In the genomic region with DNA sequence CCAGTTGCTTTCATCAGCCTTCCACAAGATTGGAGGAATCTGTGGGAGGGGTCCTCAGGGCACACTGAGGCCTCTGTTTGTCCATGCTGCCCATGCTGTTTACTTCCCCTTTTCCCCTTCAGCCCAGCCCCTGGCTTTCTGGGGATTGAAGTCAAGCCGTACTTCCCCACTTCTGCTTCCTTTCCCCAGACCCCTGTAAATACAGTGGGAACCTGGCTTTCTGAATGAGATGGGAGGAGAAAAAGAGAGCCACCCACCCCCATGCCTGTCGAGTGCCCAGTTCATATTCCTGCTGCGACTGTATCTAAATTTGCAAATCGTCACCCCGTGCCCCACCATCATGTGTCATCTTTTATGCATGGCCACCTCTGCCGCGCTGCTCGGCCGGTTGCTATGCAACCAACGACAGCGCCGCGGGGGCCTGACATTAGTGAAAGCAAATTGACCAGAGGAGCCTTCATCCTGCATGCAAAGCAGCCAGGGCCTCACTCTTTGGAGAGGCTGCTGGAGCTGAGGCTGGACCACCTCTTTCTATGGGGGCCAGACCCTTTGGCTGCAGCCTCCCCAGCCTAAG, we compare ENCODE assay signal across 8 cellular contexts.
DNase-seq lines count a peak whose midpoint lies in the region; ATAC-seq, FAIRE-seq and TF ChIP-seq lines count a peak whose summit lies in the region.

No MANE protein-coding gene starts in this region.

- H4K20me1 ChIP-seq in HepG2 (ENCODE audit: insufficient read depth, low read length): no peaks in the 10 kb centered on the region

- 12% methylated on average over 5 of the region's 13 CpGs for WGBS in HepG2 (ENCODE audit: low lambda C conversion rate)
- 2 to 3% (median 3%) methylated on average over 13 of the region's 13 CpGs for WGBS in ovary, 3 donors

- H3K9me3 ChIP-seq in HepG2 (ENCODE audit: low read length) (no peaks in the 10 kb centered on the region), ovary (no peaks in the 10 kb centered on the region)

- no TSS peak for BruUV-seq in HepG2 (replicated peaks; lab: Mats Ljungman, UMichigan)

- TF ChIP-seq CTCF in HepG2 (CRISPR knock-in tag; IDR thresholded peaks at IDR 0.05): no peak
- no peak for TF ChIP-seq CTCF in ovary (IDR thresholded peaks at IDR 0.05)

- H3K27ac ChIP-seq in HepG2 (ENCODE audit: extremely low read length, insufficient read depth, low read length) (no peak overlapping the region), ovary (no peak overlapping the region)

- H3K4me1 ChIP-seq in HepG2 (ENCODE audit: insufficient read depth, low read length) (no peaks in the 10 kb centered on the region), ovary (ENCODE audit: insufficient read depth) (no peaks in the 10 kb centered on the region)

- no peak for FAIRE-seq in HepG2 (lab: Jason Lieb, UNC)

- H3K4me3 ChIP-seq in HepG2 (replicated peaks in 1 of 3; ENCODE audit: insufficient read depth in 1 of 3, low read depth in 2 of 3, low read length in 3 of 3) (no peak overlapping the region), ovary (no peak overlapping the region)

- H3K27me3 ChIP-seq in HepG2 (ENCODE audit: control insufficient read depth in 1 of 2, insufficient read depth in 2 of 2, low read length in 2 of 2): no peaks in the 10 kb centered on the region
- no peaks in the 10 kb centered on the region for H3K27me3 ChIP-seq in ovary

- H3K36me3 ChIP-seq in HepG2 (replicated peaks in 1 of 2; ENCODE audit: control insufficient read depth in 1 of 2, insufficient read depth in 2 of 2, low read length in 2 of 2): no peaks in the 10 kb centered on the region
- H3K36me3 ChIP-seq in ovary: no peaks in the 10 kb centered on the region

- ATAC-seq in GM18858 (IDR thresholded peaks at IDR 0.05; ENCODE audit: unreplicated experiment): peak; percentile 88
- ATAC-seq in HG02798 (IDR thresholded peaks at IDR 0.05; ENCODE audit: poor library complexity, unreplicated experiment): peak; percentile 69
- ATAC-seq in HepG2: no peak
- no peak for ATAC-seq in stimulated activated naive CD8-positive, alpha-beta T cell treated with anti-CD3 and anti-CD28 coated beads, Interleukin-15, Interleukin-2, amounts not matched to agents 100 U/mL and 50 U/mL, for 24 hours
- ATAC-seq in HG02571 (IDR thresholded peaks at IDR 0.05; ENCODE audit: unreplicated experiment): no peak

- CTCF ChIA-PET in HepG2 (lab: Yijun Ruan, JAX; ENCODE audit: low intra/inter-chr PET ratio, low total read pairs): no interaction called here

- no peak overlapping the region for H3K4me2 ChIP-seq in HepG2 (ENCODE audit: low read depth, low read length)

- no peak overlapping the region for H3K9ac ChIP-seq in HepG2 (ENCODE audit: insufficient read depth, low read depth, low read length)

- TF ChIP-seq POLR2A in HepG2 (IDR thresholded peaks at IDR 0.05; ENCODE audit: insufficient read depth in 1 of 2, low read depth in 2 of 2, low read length in 2 of 2): no peak
- TF ChIP-seq POLR2A in ovary (IDR thresholded peaks at IDR 0.05): no peak

- intact Hi-C loops in HepG2 (cut with micrococcal nuclease; ENCODE audit: unreplicated experiment) (no loop called here), ovary (cut with DNase I) (no loop called here)

- no peak overlapping the region for H2AFZ ChIP-seq in HepG2 (ENCODE audit: low read length)

- TF ChIP-seq EP300 in HepG2 (IDR thresholded peaks at IDR 0.05; ENCODE audit: low read depth in 2 of 2, low read length in 2 of 2) (no peak), HepG2 (CRISPR knock-in tag; IDR thresholded peaks at IDR 0.05; ENCODE audit: borderline replicate concordance) (no peak), ovary (IDR thresholded peaks at IDR 0.05) (no peak)

- DNase-seq in NCI-H2107 (lab: John Stamatoyannopoulos, UW): peak; percentile 45
- peak; percentile 64 for DNase-seq in iPS-NIHi7 (ENCODE audit: extremely low spot score)
- DNase-seq in HepG2 (ENCODE audit: low spot score): no peak
- DNase-seq in stimulated activated naive CD8-positive, alpha-beta T cell treated with anti-CD3 and anti-CD28 coated beads, Interleukin-15, Interleukin-2, amounts not matched to agents 100 U/mL and 50 U/mL, for 24 hours: no peak
- no peak for DNase-seq in ovary

- POLR2A ChIA-PET in HepG2 (lab: Yijun Ruan, JAX): no interaction called here

- no peak for TF ChIP-seq RAD21 in HepG2 (CRISPR knock-in tag; IDR thresholded peaks at IDR 0.05)

- no peaks in the 10 kb centered on the region for H3K79me2 ChIP-seq in HepG2 (ENCODE audit: insufficient read depth, low read length)

- in situ Hi-C loops in HepG2 (cut with HindIII; ENCODE audit: extremely low pct_ligation_motif_present, low pct_unique_long_range_greater_than_20kb): no loop called here

TF ChIP-seq in HepG2, 621 proteins besides CTCF, POLR2A, EP300 and RAD21 (continues in another document):
- TF ChIP-seq MXD4 (CRISPR knock-in tag; IDR thresholded peaks at IDR 0.05) (no peak), MBNL3 (CRISPR knock-in tag; conservative IDR thresholded peaks at IDR 0.05) (no peak), ZNF709 (CRISPR knock-in tag; IDR thresholded peaks at IDR 0.05) (no peak), ZNF607 (CRISPR knock-in tag; IDR thresholded peaks at IDR 0.05; ENCODE audit: borderline replicate concordance) (no peak), ZNF557 (CRISPR knock-in tag; IDR thresholded peaks at IDR 0.05) (no peak), ZNF720 (CRISPR knock-in tag; IDR thresholded peaks at IDR 0.05) (no peak), ELF1 (CRISPR knock-in tag; IDR thresholded peaks at IDR 0.05) (no peak), GABPB1 (CRISPR knock-in tag; IDR thresholded peaks at IDR 0.05) (no peak), FOXA3 (CRISPR knock-in tag; IDR thresholded peaks at IDR 0.05) (no peak)
- TF ChIP-seq, protein P1, sequence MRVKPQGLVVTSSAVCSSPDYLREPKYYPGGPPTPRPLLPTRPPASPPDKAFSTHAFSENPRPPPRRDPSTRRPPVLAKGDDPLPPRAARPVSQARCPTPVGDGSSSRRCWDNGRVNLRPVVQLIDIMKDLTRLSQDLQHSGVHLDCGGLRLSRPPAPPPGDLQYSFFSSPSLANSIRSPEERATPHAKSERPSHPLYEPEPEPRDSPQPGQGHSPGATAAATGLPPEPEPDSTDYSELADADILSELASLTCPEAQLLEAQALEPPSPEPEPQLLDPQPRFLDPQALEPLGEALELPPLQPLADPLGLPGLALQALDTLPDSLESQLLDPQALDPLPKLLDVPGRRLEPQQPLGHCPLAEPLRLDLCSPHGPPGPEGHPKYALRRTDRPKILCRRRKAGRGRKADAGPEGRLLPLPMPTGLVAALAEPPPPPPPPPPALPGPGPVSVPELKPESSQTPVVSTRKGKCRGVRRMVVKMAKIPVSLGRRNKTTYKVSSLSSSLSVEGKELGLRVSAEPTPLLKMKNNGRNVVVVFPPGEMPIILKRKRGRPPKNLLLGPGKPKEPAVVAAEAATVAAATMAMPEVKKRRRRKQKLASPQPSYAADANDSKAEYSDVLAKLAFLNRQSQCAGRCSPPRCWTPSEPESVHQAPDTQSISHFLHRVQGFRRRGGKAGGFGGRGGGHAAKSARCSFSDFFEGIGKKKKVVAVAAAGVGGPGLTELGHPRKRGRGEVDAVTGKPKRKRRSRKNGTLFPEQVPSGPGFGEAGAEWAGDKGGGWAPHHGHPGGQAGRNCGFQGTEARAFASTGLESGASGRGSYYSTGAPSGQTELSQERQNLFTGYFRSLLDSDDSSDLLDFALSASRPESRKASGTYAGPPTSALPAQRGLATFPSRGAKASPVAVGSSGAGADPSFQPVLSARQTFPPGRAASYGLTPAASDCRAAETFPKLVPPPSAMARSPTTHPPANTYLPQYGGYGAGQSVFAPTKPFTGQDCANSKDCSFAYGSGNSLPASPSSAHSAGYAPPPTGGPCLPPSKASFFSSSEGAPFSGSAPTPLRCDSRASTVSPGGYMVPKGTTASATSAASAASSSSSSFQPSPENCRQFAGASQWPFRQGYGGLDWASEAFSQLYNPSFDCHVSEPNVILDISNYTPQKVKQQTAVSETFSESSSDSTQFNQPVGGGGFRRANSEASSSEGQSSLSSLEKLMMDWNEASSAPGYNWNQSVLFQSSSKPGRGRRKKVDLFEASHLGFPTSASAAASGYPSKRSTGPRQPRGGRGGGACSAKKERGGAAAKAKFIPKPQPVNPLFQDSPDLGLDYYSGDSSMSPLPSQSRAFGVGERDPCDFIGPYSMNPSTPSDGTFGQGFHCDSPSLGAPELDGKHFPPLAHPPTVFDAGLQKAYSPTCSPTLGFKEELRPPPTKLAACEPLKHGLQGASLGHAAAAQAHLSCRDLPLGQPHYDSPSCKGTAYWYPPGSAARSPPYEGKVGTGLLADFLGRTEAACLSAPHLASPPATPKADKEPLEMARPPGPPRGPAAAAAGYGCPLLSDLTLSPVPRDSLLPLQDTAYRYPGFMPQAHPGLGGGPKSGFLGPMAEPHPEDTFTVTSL (CRISPR knock-in tag; IDR thresholded peaks at IDR 0.05; ENCODE audit: borderline replicate concordance): no peak
- TF ChIP-seq, protein P2, sequence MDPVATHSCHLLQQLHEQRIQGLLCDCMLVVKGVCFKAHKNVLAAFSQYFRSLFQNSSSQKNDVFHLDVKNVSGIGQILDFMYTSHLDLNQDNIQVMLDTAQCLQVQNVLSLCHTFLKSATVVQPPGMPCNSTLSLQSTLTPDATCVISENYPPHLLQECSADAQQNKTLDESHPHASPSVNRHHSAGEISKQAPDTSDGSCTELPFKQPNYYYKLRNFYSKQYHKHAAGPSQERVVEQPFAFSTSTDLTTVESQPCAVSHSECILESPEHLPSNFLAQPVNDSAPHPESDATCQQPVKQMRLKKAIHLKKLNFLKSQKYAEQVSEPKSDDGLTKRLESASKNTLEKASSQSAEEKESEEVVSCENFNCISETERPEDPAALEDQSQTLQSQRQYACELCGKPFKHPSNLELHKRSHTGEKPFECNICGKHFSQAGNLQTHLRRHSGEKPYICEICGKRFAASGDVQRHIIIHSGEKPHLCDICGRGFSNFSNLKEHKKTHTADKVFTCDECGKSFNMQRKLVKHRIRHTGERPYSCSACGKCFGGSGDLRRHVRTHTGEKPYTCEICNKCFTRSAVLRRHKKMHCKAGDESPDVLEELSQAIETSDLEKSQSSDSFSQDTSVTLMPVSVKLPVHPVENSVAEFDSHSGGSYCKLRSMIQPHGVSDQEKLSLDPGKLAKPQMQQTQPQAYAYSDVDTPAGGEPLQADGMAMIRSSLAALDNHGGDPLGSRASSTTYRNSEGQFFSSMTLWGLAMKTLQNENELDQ (CRISPR knock-in tag; IDR thresholded peaks at IDR 0.05; ENCODE audit: borderline replicate concordance): no peak

Comparison
In these comparisons a context has a peak if more than half of its experiments do, and no peak if none do; other contexts are left out.
1. ATAC-seq: peak in GM18858 (single experiment) and HG02798 (single experiment); none in HepG2 (single experiment), stimulated activated naive CD8-positive, alpha-beta T cell treated with anti-CD3 and anti-CD28 coated beads, Interleukin-15, Interleukin-2, amounts not matched to agents 100 U/mL and 50 U/mL, for 24 hours (single experiment) and HG02571 (single experiment).
2. DNase-seq: peak in NCI-H2107 (single experiment) and iPS-NIHi7 (single experiment); none in HepG2 (single experiment), stimulated activated naive CD8-positive, alpha-beta T cell treated with anti-CD3 and anti-CD28 coated beads, Interleukin-15, Interleukin-2, amounts not matched to agents 100 U/mL and 50 U/mL, for 24 hours (single experiment) and ovary (0 of 5).